32 cellular contexts compared by ENCODE assay signal in genomic region chr6:84740385-84740784, GRCh38. TPM values are rescaled to one million over a fixed set of nuclear protein-coding genes. Genes with fewer than 3 reads are reported as not detected.
"Had no signal": no experiment of that assay in that cellular context is flagged by ENCODE, and none has a peak within 500 bp of the region (broad histone marks: within the 10 kb centered on the region; RNA-seq: fewer than 3 reads in every experiment).

No MANE protein-coding gene starts in this region.

- H3K27ac Mint-ChIP-seq: activated CD4-positive, alpha-beta memory T cell treated with anti-CD3 and anti-CD28 coated beads for 36 hours; activated CD4-positive, alpha-beta T cell treated with anti-CD3 and anti-CD28 coated beads for 36 hours; activated CD4-positive, alpha-beta T cell treated with anti-CD3 and anti-CD28 coated beads, Interleukin-2, amount 10 ng/mL, durations not matched to agents 24 days and 14 days; activated CD8-positive, alpha-beta memory T cell treated with anti-CD3 and anti-CD28 coated beads, Interleukin-2, amount 10 ng/mL, durations not matched to agents 7 days and 5 days; activated CD8-positive, alpha-beta T cell treated with anti-CD3 and anti-CD28 coated beads, Interleukin-2, amount 10 ng/mL, durations not matched to agents 7 days and 5 days; activated naive CD4-positive, alpha-beta T cell treated with anti-CD3 and anti-CD28 coated beads for 36 hours; activated naive CD4-positive, alpha-beta T cell treated with anti-CD3 and anti-CD28 coated beads, Interleukin-2, amount 50 U/mL, for 24 hours; activated naive CD8-positive, alpha-beta T cell treated with anti-CD3 and anti-CD28 coated beads for 36 hours; activated naive CD8-positive, alpha-beta T cell treated with anti-CD3 and anti-CD28 coated beads, Interleukin-2, amount 50 U/mL, for 24 hours; activated T-helper 1 cell treated with anti-CD3 and anti-CD28 coated beads, Interleukin-12 subunit alpha, Interleukin-12 subunit beta, Interleukin-2, Interleukin-4 antibody, amounts not matched to agents 30 ng/mL and 10 ng/mL and 1 ng/mL, durations not matched to agents 14 hours and 24 hours and 36 hours; activated T-helper 2 cell treated with anti-CD3 and anti-CD28 coated beads, Interferon-gamma antibody, Interleukin-2, Interleukin-4, amounts not matched to agents 10 μg/mL and 5 μg/mL and 100 μg/mL, durations not matched to agents 14 hours and 24 hours and 36 hours had no signal

- ATAC-seq: activated CD4-positive, alpha-beta T cell treated with anti-CD3 and anti-CD28 coated beads for 36 hours; activated CD8-positive, alpha-beta memory T cell treated with anti-CD3 and anti-CD28 coated beads, Interleukin-2, amount 10 ng/mL, durations not matched to agents 7 days and 5 days; activated CD8-positive, alpha-beta T cell treated with anti-CD3 and anti-CD28 coated beads, Interleukin-2, amount 10 ng/mL, durations not matched to agents 7 days and 5 days; body of pancreas; gastrocnemius medialis; heart right ventricle had no signal

- H3K36me3 Mint-ChIP-seq: activated CD4-positive, alpha-beta memory T cell treated with anti-CD3 and anti-CD28 coated beads for 36 hours; activated CD8-positive, alpha-beta memory T cell treated with anti-CD3 and anti-CD28 coated beads, Interleukin-2, amount 10 ng/mL, durations not matched to agents 7 days and 5 days; activated naive CD4-positive, alpha-beta T cell treated with anti-CD3 and anti-CD28 coated beads, Interleukin-2, amount 50 U/mL, for 24 hours; activated naive CD8-positive, alpha-beta T cell treated with anti-CD3 and anti-CD28 coated beads for 36 hours had no signal

- H3K9me3 ChIP-seq: adrenal gland, body of pancreas, colonic mucosa, gastrocnemius medialis, heart right ventricle had no signal

- H3K27ac ChIP-seq: adrenal gland, body of pancreas, cardiac muscle cell, colonic mucosa, gastrocnemius medialis, heart right ventricle had no signal

- H3K4me1 Mint-ChIP-seq: activated CD4-positive, alpha-beta T cell treated with anti-CD3 and anti-CD28 coated beads for 36 hours; activated CD4-positive, alpha-beta T cell treated with anti-CD3 and anti-CD28 coated beads, Interleukin-2, amount 10 ng/mL, durations not matched to agents 24 days and 14 days; activated CD8-positive, alpha-beta memory T cell treated with anti-CD3 and anti-CD28 coated beads, Interleukin-2, amount 10 ng/mL, durations not matched to agents 7 days and 5 days; activated naive CD4-positive, alpha-beta T cell treated with anti-CD3 and anti-CD28 coated beads, Interleukin-2, amount 50 U/mL, for 24 hours; activated naive CD8-positive, alpha-beta T cell treated with anti-CD3 and anti-CD28 coated beads for 36 hours; activated naive CD8-positive, alpha-beta T cell treated with anti-CD3 and anti-CD28 coated beads, Interleukin-2, amount 50 U/mL, for 24 hours had no signal

- H3K9me3 Mint-ChIP-seq: activated CD4-positive, alpha-beta memory T cell treated with anti-CD3 and anti-CD28 coated beads for 36 hours; activated CD4-positive, alpha-beta T cell treated with anti-CD3 and anti-CD28 coated beads, Interleukin-2, amount 10 ng/mL, durations not matched to agents 24 days and 14 days; activated naive CD4-positive, alpha-beta T cell treated with anti-CD3 and anti-CD28 coated beads for 36 hours; activated naive CD4-positive, alpha-beta T cell treated with anti-CD3 and anti-CD28 coated beads, Interleukin-2, amount 50 U/mL, for 24 hours; activated naive CD8-positive, alpha-beta T cell treated with anti-CD3 and anti-CD28 coated beads for 36 hours; activated naive CD8-positive, alpha-beta T cell treated with anti-CD3 and anti-CD28 coated beads, Interleukin-2, amount 50 U/mL, for 24 hours; activated T-helper 1 cell treated with anti-CD3 and anti-CD28 coated beads, Interleukin-12 subunit alpha, Interleukin-12 subunit beta, Interleukin-2, Interleukin-4 antibody, amounts not matched to agents 30 ng/mL and 10 ng/mL and 1 ng/mL, durations not matched to agents 14 hours and 24 hours and 36 hours; activated T-helper 2 cell treated with anti-CD3 and anti-CD28 coated beads, Interferon-gamma antibody, Interleukin-2, Interleukin-4, amounts not matched to agents 10 μg/mL and 5 μg/mL and 100 μg/mL, durations not matched to agents 14 hours and 24 hours and 36 hours had no signal

- DNase-seq: activated CD4-positive, alpha-beta memory T cell treated with anti-CD3 and anti-CD28 coated beads for 36 hours; activated CD4-positive, alpha-beta T cell treated with anti-CD3 and anti-CD28 coated beads for 36 hours; activated CD4-positive, alpha-beta T cell treated with anti-CD3 and anti-CD28 coated beads, Interleukin-2, amount 10 ng/mL, durations not matched to agents 24 days and 14 days; activated CD4-positive, CD25-positive, alpha-beta regulatory T cell; activated CD4-positive, CD25-positive, alpha-beta regulatory T cell treated with anti-CD3 and anti-CD28 coated beads, Interleukin-2, amount 50 U/mL, for 72 hours; activated CD8-positive, alpha-beta memory T cell treated with anti-CD3 and anti-CD28 coated beads, Interleukin-2, amount 10 ng/mL, durations not matched to agents 7 days and 5 days; activated CD8-positive, alpha-beta memory T cell treated with anti-CD3 and anti-CD28 coated beads, Interleukin-2, amount 50 U/mL, for 4 hours; activated CD8-positive, alpha-beta T cell treated with anti-CD3 and anti-CD28 coated beads, Interleukin-2, amount 10 ng/mL, durations not matched to agents 7 days and 5 days; activated effector memory CD4-positive, alpha-beta T cell treated with anti-CD3 and anti-CD28 coated beads, Interleukin-2, amount 50 U/mL, for 16 hours; activated naive CD4-positive, alpha-beta T cell treated with anti-CD3 and anti-CD28 coated beads for 36 hours; activated naive CD8-positive, alpha-beta T cell treated with anti-CD3 and anti-CD28 coated beads for 36 hours; activated naive CD8-positive, alpha-beta T cell treated with anti-CD3 and anti-CD28 coated beads, Interleukin-2, amount 50 U/mL, for 24 hours; activated T-cell treated with anti-CD3 and anti-CD28 coated beads, Interleukin-2, amount 50 U/mL, for 1 hour; activated T-cell treated with anti-CD3 and anti-CD28 coated beads, Interleukin-2, amount 50 U/mL, for 48 hours; adrenal gland; amygdala; aorta; body of pancreas; central memory CD4-positive, alpha-beta T cell; cerebellar nuclear complex; colonic mucosa; effector CD8-positive, alpha-beta T cell; gastrocnemius medialis; heart right ventricle; T-helper 2 cell had no signal

- H3K27me3 ChIP-seq: adrenal gland, body of pancreas, colonic mucosa, foreskin keratinocyte, gastrocnemius medialis, heart right ventricle had no signal

- H3K36me3 ChIP-seq: adrenal gland, cardiac muscle cell, colonic mucosa, gastrocnemius medialis had no signal

- H3K27me3 Mint-ChIP-seq: activated CD4-positive, alpha-beta memory T cell treated with anti-CD3 and anti-CD28 coated beads for 36 hours; activated CD4-positive, alpha-beta T cell treated with anti-CD3 and anti-CD28 coated beads for 36 hours; activated CD4-positive, alpha-beta T cell treated with anti-CD3 and anti-CD28 coated beads, Interleukin-2, amount 10 ng/mL, durations not matched to agents 24 days and 14 days; activated CD8-positive, alpha-beta memory T cell treated with anti-CD3 and anti-CD28 coated beads, Interleukin-2, amount 10 ng/mL, durations not matched to agents 7 days and 5 days; activated naive CD4-positive, alpha-beta T cell treated with anti-CD3 and anti-CD28 coated beads, Interleukin-2, amount 50 U/mL, for 24 hours; activated naive CD8-positive, alpha-beta T cell treated with anti-CD3 and anti-CD28 coated beads for 36 hours had no signal

- H3K4me1 ChIP-seq: adrenal gland, body of pancreas, colonic mucosa, foreskin keratinocyte, gastrocnemius medialis, heart right ventricle had no signal

- H3K4me3 ChIP-seq: adrenal gland, body of pancreas, cardiac muscle cell, colonic mucosa, gastrocnemius medialis, heart right ventricle had no signal

- H3K4me3 Mint-ChIP-seq: activated CD4-positive, alpha-beta memory T cell treated with anti-CD3 and anti-CD28 coated beads for 36 hours; activated CD4-positive, alpha-beta T cell treated with anti-CD3 and anti-CD28 coated beads for 36 hours; activated CD4-positive, alpha-beta T cell treated with anti-CD3 and anti-CD28 coated beads, Interleukin-2, amount 10 ng/mL, durations not matched to agents 24 days and 14 days; activated CD8-positive, alpha-beta memory T cell treated with anti-CD3 and anti-CD28 coated beads, Interleukin-2, amount 10 ng/mL, durations not matched to agents 7 days and 5 days; activated CD8-positive, alpha-beta T cell treated with anti-CD3 and anti-CD28 coated beads, Interleukin-2, amount 10 ng/mL, durations not matched to agents 7 days and 5 days; activated naive CD4-positive, alpha-beta T cell treated with anti-CD3 and anti-CD28 coated beads for 36 hours; activated naive CD4-positive, alpha-beta T cell treated with anti-CD3 and anti-CD28 coated beads, Interleukin-2, amount 50 U/mL, for 24 hours; activated naive CD8-positive, alpha-beta T cell treated with anti-CD3 and anti-CD28 coated beads for 36 hours; activated naive CD8-positive, alpha-beta T cell treated with anti-CD3 and anti-CD28 coated beads, Interleukin-2, amount 50 U/mL, for 24 hours; activated T-helper 1 cell treated with anti-CD3 and anti-CD28 coated beads, Interleukin-12 subunit alpha, Interleukin-12 subunit beta, Interleukin-2, Interleukin-4 antibody, amounts not matched to agents 30 ng/mL and 10 ng/mL and 1 ng/mL, durations not matched to agents 14 hours and 24 hours and 36 hours had no signal

RNA-seq across cellular contexts. Expression of gene TBX18, which starts 24.0 kb away (rescaled TPM):
- total RNA-seq: activated CD4-positive, alpha-beta memory T cell treated with anti-CD3 and anti-CD28 coated beads for 36 hours; activated CD4-positive, alpha-beta T cell treated with anti-CD3 and anti-CD28 coated beads for 36 hours; activated CD4-positive, alpha-beta T cell treated with anti-CD3 and anti-CD28 coated beads, Interleukin-2, amount 10 ng/mL, durations not matched to agents 24 days and 14 days; activated CD8-positive, alpha-beta memory T cell treated with anti-CD3 and anti-CD28 coated beads for 36 hours; activated CD8-positive, alpha-beta memory T cell treated with anti-CD3 and anti-CD28 coated beads, Interleukin-2, amount 10 ng/mL, durations not matched to agents 7 days and 5 days; activated CD8-positive, alpha-beta T cell treated with anti-CD3 and anti-CD28 coated beads, Interleukin-2, amount 10 ng/mL, durations not matched to agents 7 days and 5 days; activated naive CD4-positive, alpha-beta T cell treated with anti-CD3 and anti-CD28 coated beads for 36 hours; activated naive CD8-positive, alpha-beta T cell treated with anti-CD3 and anti-CD28 coated beads for 36 hours; activated T-helper 1 cell treated with anti-CD3 and anti-CD28 coated beads, Interleukin-12 subunit alpha, Interleukin-12 subunit beta, Interleukin-2, Interleukin-4 antibody, amounts not matched to agents 30 ng/mL and 10 ng/mL and 1 ng/mL, durations not matched to agents 14 hours and 24 hours and 36 hours; activated T-helper 2 cell treated with anti-CD3 and anti-CD28 coated beads, Interferon-gamma antibody, Interleukin-2, Interleukin-4, amounts not matched to agents 10 μg/mL and 5 μg/mL and 100 μg/mL, durations not matched to agents 14 hours and 24 hours and 36 hours; foreskin keratinocyte; T-helper 1 cell treated with Interleukin-12 subunit alpha and Interleukin-12 subunit beta and Interleukin-4 antibody, amounts not matched to agents 30 ng/mL and 1 ng/mL, for 36 hours had no signal
